ENCODE assay signal across 1 cellular context in genomic region chr7:69932034-69932628, GRCh38.
A peak's percentile ranks its signal among the peaks of the same experiment; 100 is the strongest.
TF ChIP-seq lines count a peak whose summit lies in the region.

No MANE protein-coding gene starts in this region.

TF ChIP-seq in SK-N-SH, 30 proteins besides CTCF, POLR2A, EP300 and RAD21 (continued from another document):
- no peak for TF ChIP-seq ZBTB33 (IDR thresholded peaks at IDR 0.05; ENCODE audit: borderline replicate concordance, low read depth)
- TF ChIP-seq CHD2 (IDR thresholded peaks at IDR 0.05; ENCODE audit: low read length, partially characterized antibody) = peak; percentile 50
- no peak for TF ChIP-seq POLR2AphosphoS5 (IDR thresholded peaks at IDR 0.05; ENCODE audit: low read depth, low read length)
- no peak for TF ChIP-seq TEAD4 (IDR thresholded peaks at IDR 0.05; ENCODE audit: borderline replicate concordance, insufficient read depth)
- TF ChIP-seq, protein P1, sequence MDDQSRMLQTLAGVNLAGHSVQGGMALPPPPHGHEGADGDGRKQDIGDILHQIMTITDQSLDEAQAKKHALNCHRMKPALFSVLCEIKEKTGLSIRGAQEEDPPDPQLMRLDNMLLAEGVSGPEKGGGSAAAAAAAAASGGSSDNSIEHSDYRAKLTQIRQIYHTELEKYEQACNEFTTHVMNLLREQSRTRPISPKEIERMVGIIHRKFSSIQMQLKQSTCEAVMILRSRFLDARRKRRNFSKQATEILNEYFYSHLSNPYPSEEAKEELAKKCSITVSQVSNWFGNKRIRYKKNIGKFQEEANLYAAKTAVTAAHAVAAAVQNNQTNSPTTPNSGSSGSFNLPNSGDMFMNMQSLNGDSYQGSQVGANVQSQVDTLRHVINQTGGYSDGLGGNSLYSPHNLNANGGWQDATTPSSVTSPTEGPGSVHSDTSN (IDR thresholded peaks at IDR 0.05) = no peak
- no peak for TF ChIP-seq FOSL2 (IDR thresholded peaks at IDR 0.05; ENCODE audit: borderline replicate concordance, low read depth)
- TF ChIP-seq FOXM1 (IDR thresholded peaks at IDR 0.05; ENCODE audit: low read depth) = no peak
- no peak for TF ChIP-seq EZH2phosphoT487 (IDR thresholded peaks at IDR 0.05; ENCODE audit: borderline replicate concordance, low read depth)
